Comparison of ENCODE assay signal across 8 cellular contexts in genomic region chr19:11797491-11797890, GRCh38. TPM values are rescaled to one million over a fixed set of nuclear protein-coding genes. Genes with fewer than 3 reads are reported as not detected.
A peak's percentile ranks its signal among the peaks of the same experiment; 100 is the strongest.
DNase-seq lines count a peak whose midpoint lies in the region; ATAC-seq and TF ChIP-seq lines count a peak whose summit lies in the region.

No MANE protein-coding gene starts in this region.

- H3K4me3 ChIP-seq in HEK293 (ENCODE audit: low read depth, low read length), result no peak overlapping the region
- H3K4me3 ChIP-seq in rectal smooth muscle tissue (ENCODE audit: low read length), result peak overlapping the region; percentile 79
- no peak overlapping the region for H3K4me3 ChIP-seq in aorta (ENCODE audit: low read length in 2 of 2)

- H3K27ac ChIP-seq in HEK293 (ENCODE audit: extremely low read depth, low read depth, low read length) (no peak overlapping the region), rectal smooth muscle tissue (ENCODE audit: low read depth, low read length) (peak overlapping the region; percentile 77), aorta (ENCODE audit: low read depth in 1 of 2, low read length in 2 of 2) (no peak overlapping the region)

- no peak for TF ChIP-seq CTCF in HEK293 (tag by site-specific recombination; IDR thresholded peaks at IDR 0.05)

- intact Hi-C loops in aorta (cut with DNase I), result loop anchor here (5.0 to 10.0 kb wide), 4 partner anchors 87 to 345 kb away; partner anchors contain the start of genes ZNF20 (in 1 of the 2) and ZNF69 (in 1 of the 2)

- no peaks in the 10 kb centered on the region for H3K27me3 ChIP-seq in rectal smooth muscle tissue (ENCODE audit: control insufficient read depth, insufficient read depth, low read length)
- H3K27me3 ChIP-seq in aorta (ENCODE audit: control insufficient read depth in 1 of 2, insufficient read depth in 2 of 2, low read length in 1 of 2), result no peaks in the 10 kb centered on the region

- CTCF ChIA-PET in HEK293 (lab: Yijun Ruan, JAX), result interaction anchor here (0.6 to 1.8 kb wide), 39 partner anchors 10 to 872 kb away, joined by 3 to 29 read pairs (median 4); partner anchors contain the start of genes ELOF1, ZNF20, ZNF440 and ZNF441

- H3K9me3 ChIP-seq in HEK293 (ENCODE audit: control insufficient read depth, insufficient read depth, low read depth, low read length) (no peaks in the 10 kb centered on the region), aorta (ENCODE audit: control insufficient read depth, low read length) (no peaks in the 10 kb centered on the region)

- peak; percentile 95 for ATAC-seq in aorta (ENCODE audit: low FRiP score)

- H3K4me1 ChIP-seq in HEK293 (ENCODE audit: control insufficient read depth, insufficient read depth, low read length) (no peaks in the 10 kb centered on the region), rectal smooth muscle tissue (ENCODE audit: control insufficient read depth, insufficient read depth, low read length) (peaks cover 6% of the 10 kb centered on the region), aorta (ENCODE audit: control insufficient read depth in 1 of 2, insufficient read depth in 2 of 2, low read length in 2 of 2) (no peaks in the 10 kb centered on the region)

- POLR2A ChIA-PET in HEK293 (lab: Yijun Ruan, JAX), result interaction anchor here (0.5 to 1.8 kb wide), 6 partner anchors 31 to 359 kb away, joined by 3 to 7 read pairs (median 4); partner anchors contain the start of genes ZNF20, ZNF441 and ZNF625

- no peak overlapping the region for H3K9ac ChIP-seq in rectal smooth muscle tissue (ENCODE audit: low read length)

- 5 to 8% methylated on average over 8 of the region's 8 CpGs for WGBS in aorta, 2 donors

- H3K36me3 ChIP-seq in HEK293 (ENCODE audit: control insufficient read depth in 2 of 2, insufficient read depth in 1 of 2, low read length in 2 of 2) (no peaks in the 10 kb centered on the region), rectal smooth muscle tissue (ENCODE audit: control insufficient read depth, insufficient read depth, low read length) (no peaks in the 10 kb centered on the region), aorta (ENCODE audit: control insufficient read depth in 1 of 2, insufficient read depth in 2 of 2, low read length in 1 of 2) (no peaks in the 10 kb centered on the region)

- DNase-seq in CMK (ENCODE audit: low read depth), result peak; percentile 54
- peak; percentile 1 for DNase-seq in NCI-H1694 treated with DMSO at 0.1 percent for 48 hours (lab: John Stamatoyannopoulos, UW)
- peak; percentile 74 for DNase-seq in T1000 (lab: John Stamatoyannopoulos, UW)
- peak; percentile 85 for DNase-seq in astrocyte of the hippocampus (ENCODE audit: low read depth, low spot score)
- peak; percentile 78 for DNase-seq in hepatic stellate cell (ENCODE audit: low spot score)
- DNase-seq in aorta, result peak; percentile 85 to 88

TF ChIP-seq in HEK293, 187 proteins besides CTCF, POLR2A, EP300 and RAD21 (continues in another document):
- TF ChIP-seq ZNF311 (tag by site-specific recombination; IDR thresholded peaks at IDR 0.05; ENCODE audit: borderline replicate concordance) (no peak), GLIS2 (tag by site-specific recombination; IDR thresholded peaks at IDR 0.05) (no peak), ZNF423 (tag by site-specific recombination; IDR thresholded peaks at IDR 0.05) (peak; percentile 82), MYNN (tag by site-specific recombination; IDR thresholded peaks at IDR 0.05; ENCODE audit: borderline replicate concordance) (no peak), ZNF629 (tag by site-specific recombination; IDR thresholded peaks at IDR 0.05) (no peak), ZBTB10 (tag by site-specific recombination; IDR thresholded peaks at IDR 0.05) (no peak), ZSCAN23 (tag by site-specific recombination; IDR thresholded peaks at IDR 0.05) (no peak), ZNF341 (tag by site-specific recombination; IDR thresholded peaks at IDR 0.05; ENCODE audit: low read depth) (no peak), ZBTB8A (tag by site-specific recombination; IDR thresholded peaks at IDR 0.05) (no peak)
- TF ChIP-seq, protein P1, sequence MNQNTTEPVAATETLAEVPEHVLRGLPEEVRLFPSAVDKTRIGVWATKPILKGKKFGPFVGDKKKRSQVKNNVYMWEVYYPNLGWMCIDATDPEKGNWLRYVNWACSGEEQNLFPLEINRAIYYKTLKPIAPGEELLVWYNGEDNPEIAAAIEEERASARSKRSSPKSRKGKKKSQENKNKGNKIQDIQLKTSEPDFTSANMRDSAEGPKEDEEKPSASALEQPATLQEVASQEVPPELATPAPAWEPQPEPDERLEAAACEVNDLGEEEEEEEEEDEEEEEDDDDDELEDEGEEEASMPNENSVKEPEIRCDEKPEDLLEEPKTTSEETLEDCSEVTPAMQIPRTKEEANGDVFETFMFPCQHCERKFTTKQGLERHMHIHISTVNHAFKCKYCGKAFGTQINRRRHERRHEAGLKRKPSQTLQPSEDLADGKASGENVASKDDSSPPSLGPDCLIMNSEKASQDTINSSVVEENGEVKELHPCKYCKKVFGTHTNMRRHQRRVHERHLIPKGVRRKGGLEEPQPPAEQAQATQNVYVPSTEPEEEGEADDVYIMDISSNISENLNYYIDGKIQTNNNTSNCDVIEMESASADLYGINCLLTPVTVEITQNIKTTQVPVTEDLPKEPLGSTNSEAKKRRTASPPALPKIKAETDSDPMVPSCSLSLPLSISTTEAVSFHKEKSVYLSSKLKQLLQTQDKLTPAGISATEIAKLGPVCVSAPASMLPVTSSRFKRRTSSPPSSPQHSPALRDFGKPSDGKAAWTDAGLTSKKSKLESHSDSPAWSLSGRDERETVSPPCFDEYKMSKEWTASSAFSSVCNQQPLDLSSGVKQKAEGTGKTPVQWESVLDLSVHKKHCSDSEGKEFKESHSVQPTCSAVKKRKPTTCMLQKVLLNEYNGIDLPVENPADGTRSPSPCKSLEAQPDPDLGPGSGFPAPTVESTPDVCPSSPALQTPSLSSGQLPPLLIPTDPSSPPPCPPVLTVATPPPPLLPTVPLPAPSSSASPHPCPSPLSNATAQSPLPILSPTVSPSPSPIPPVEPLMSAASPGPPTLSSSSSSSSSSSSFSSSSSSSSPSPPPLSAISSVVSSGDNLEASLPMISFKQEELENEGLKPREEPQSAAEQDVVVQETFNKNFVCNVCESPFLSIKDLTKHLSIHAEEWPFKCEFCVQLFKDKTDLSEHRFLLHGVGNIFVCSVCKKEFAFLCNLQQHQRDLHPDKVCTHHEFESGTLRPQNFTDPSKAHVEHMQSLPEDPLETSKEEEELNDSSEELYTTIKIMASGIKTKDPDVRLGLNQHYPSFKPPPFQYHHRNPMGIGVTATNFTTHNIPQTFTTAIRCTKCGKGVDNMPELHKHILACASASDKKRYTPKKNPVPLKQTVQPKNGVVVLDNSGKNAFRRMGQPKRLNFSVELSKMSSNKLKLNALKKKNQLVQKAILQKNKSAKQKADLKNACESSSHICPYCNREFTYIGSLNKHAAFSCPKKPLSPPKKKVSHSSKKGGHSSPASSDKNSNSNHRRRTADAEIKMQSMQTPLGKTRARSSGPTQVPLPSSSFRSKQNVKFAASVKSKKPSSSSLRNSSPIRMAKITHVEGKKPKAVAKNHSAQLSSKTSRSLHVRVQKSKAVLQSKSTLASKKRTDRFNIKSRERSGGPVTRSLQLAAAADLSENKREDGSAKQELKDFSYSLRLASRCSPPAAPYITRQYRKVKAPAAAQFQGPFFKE (tag by site-specific recombination; IDR thresholded peaks at IDR 0.05; ENCODE audit: borderline replicate concordance), result no peak

RNA-seq across cellular contexts. Expression of gene ZNF491, which starts 0.8 kb away (rescaled TPM):
- 1 to 10 TPM; 3.1 to 4.8 TPM for total RNA-seq in aorta
- polyA plus RNA-seq in aorta, result 1 to 10 TPM in 1 of 2 donors, under 1 TPM in 1; 0.50 to 2.0 TPM

RNA-seq across cellular contexts. Expression of gene ZNF440, which starts 16.6 kb away (rescaled TPM):
- 10 to 100 TPM; 12.7 to 16.1 TPM for total RNA-seq in aorta
- polyA plus RNA-seq in aorta, result 1 to 10 TPM; 3.1 to 5.5 TPM

RNA-seq across cellular contexts. Expression of gene ZNF441, which starts 30.7 kb away (rescaled TPM):
- 10 to 100 TPM in 1 of 2 donors, 1 to 10 TPM in 1; 9.5 to 13.2 TPM for total RNA-seq in aorta
- 1 to 10 TPM; 4.1 to 8.1 TPM for polyA plus RNA-seq in aorta

RNA-seq across cellular contexts. Expression of gene ZNF439, which starts 51.0 kb away (rescaled TPM):
- 10 to 100 TPM in 1 of 2 donors, 1 to 10 TPM in 1; 9.4 to 13.3 TPM for total RNA-seq in aorta
- polyA plus RNA-seq in aorta, result 10 to 100 TPM in 1 of 2 donors, 1 to 10 TPM in 1; 6.3 to 11.7 TPM

RNA-seq across cellular contexts. Expression of gene ZNF823, which starts 58.7 kb away (rescaled TPM):
- total RNA-seq in aorta, result 1 to 10 TPM; 5.1 to 8.7 TPM
- polyA plus RNA-seq in aorta, result 1 to 10 TPM; 3.1 to 3.4 TPM

Comparison
In these comparisons a context has a peak if more than half of its experiments do, and no peak if none do; other contexts are left out.
1. DNase-seq: peak in every context shown above with its lines; median percentile 86 in aorta; 85 in astrocyte of the hippocampus; 78 in hepatic stellate cell; 74 in T1000; 54 in CMK; 1 in NCI-H1694 treated with DMSO at 0.1 percent for 48 hours.